In genomic region chr7:14001139-14001538, GRCh38 we compare ENCODE assay signal across 1 cellular context.
TF ChIP-seq lines count a peak whose summit lies in the region.

No MANE protein-coding gene starts in this region.

TF ChIP-seq in K562, 482 proteins besides CTCF, POLR2A, EP300 and RAD21 (continued from another document and continues in another):
- no peak for TF ChIP-seq CHD7 (IDR thresholded peaks at IDR 0.05; ENCODE audit: low read depth, low read length)
- no peak for TF ChIP-seq POU5F1 (IDR thresholded peaks at IDR 0.05; ENCODE audit: borderline replicate concordance, low read depth, low read length, partially characterized antibody)
- TF ChIP-seq SMARCA4 (IDR thresholded peaks at IDR 0.05), result no peak
- TF ChIP-seq ZNF263 (CRISPR knock-in tag; IDR thresholded peaks at IDR 0.05; ENCODE audit: borderline replicate concordance), result no peak
- no peak for TF ChIP-seq TRIM24 (IDR thresholded peaks at IDR 0.05)
- no peak for TF ChIP-seq IFI16 (CRISPR knock-in tag; IDR thresholded peaks at IDR 0.05)
- no peak for TF ChIP-seq MGA (IDR thresholded peaks at IDR 0.05)
- TF ChIP-seq HDAC2 (IDR thresholded peaks at IDR 0.05), result no peak
- no peak for TF ChIP-seq ZNF253 (CRISPR knock-in tag; conservative IDR thresholded peaks at IDR 0.05)
- no peak for TF ChIP-seq NR4A1 (CRISPR knock-in tag; IDR thresholded peaks at IDR 0.05)
- peak; percentile 98 for TF ChIP-seq NR4A1 (tag; IDR thresholded peaks at IDR 0.05)
- no peak for TF ChIP-seq KDM2B (CRISPR knock-in tag; IDR thresholded peaks at IDR 0.05)
- no peak for TF ChIP-seq ZNF3 (CRISPR knock-in tag; IDR thresholded peaks at IDR 0.05)
- no peak for TF ChIP-seq PHTF2 (CRISPR knock-in tag; IDR thresholded peaks at IDR 0.05)
- TF ChIP-seq SP2 (IDR thresholded peaks at IDR 0.05; ENCODE audit: extremely low read depth, low read depth, low read length, poor library complexity, severe bottlenecking), result no peak
- no peak for TF ChIP-seq ADNP (tag; IDR thresholded peaks at IDR 0.05)
- TF ChIP-seq ZNF436 (CRISPR knock-in tag; IDR thresholded peaks at IDR 0.05), result no peak
- TF ChIP-seq TFAM (CRISPR knock-in tag; conservative IDR thresholded peaks at IDR 0.05), result no peak
- no peak for TF ChIP-seq SREBF2 (CRISPR knock-in tag; IDR thresholded peaks at IDR 0.05)
- TF ChIP-seq CGGBP1 (CRISPR knock-in tag; IDR thresholded peaks at IDR 0.05), result no peak
- no peak for TF ChIP-seq ZNF75A (CRISPR knock-in tag; IDR thresholded peaks at IDR 0.05)
- no peak for TF ChIP-seq PREB (CRISPR knock-in tag; IDR thresholded peaks at IDR 0.05)
- TF ChIP-seq NRF1 (conservative IDR thresholded peaks at IDR 0.05 in 1 of 2, IDR thresholded peaks at IDR 0.05 in 1 of 2), result no peak
- no peak for TF ChIP-seq SRSF3 (IDR thresholded peaks at IDR 0.05; ENCODE audit: insufficient read depth, low read length)
- TF ChIP-seq KLF6 (CRISPR knock-in tag; IDR thresholded peaks at IDR 0.05; ENCODE audit: borderline replicate concordance), result peak; percentile 96
- TF ChIP-seq ZNF24 (IDR thresholded peaks at IDR 0.05), result no peak
- TF ChIP-seq ZNF384 (IDR thresholded peaks at IDR 0.05; ENCODE audit: low read depth, low read length), result no peak
- TF ChIP-seq GMEB1 (CRISPR knock-in tag; IDR thresholded peaks at IDR 0.05), result peak; percentile 67
- 0 out of 2 replicates have a peak, but pooled peaks have one; percentile 47 for TF ChIP-seq ZNF696 (CRISPR knock-in tag; conservative IDR thresholded peaks at IDR 0.05)
- no peak for TF ChIP-seq WHSC1 (IDR thresholded peaks at IDR 0.05; ENCODE audit: low read length)
- TF ChIP-seq ZNF197 (CRISPR knock-in tag; IDR thresholded peaks at IDR 0.05; ENCODE audit: low read depth), result peak; percentile 81; the same call in 1 of the 2 replicates
- no peak for TF ChIP-seq MYNN (IDR thresholded peaks at IDR 0.05)
- TF ChIP-seq MYNN (CRISPR knock-in tag; IDR thresholded peaks at IDR 0.05), result no peak
- no peak for TF ChIP-seq PCBP1 (IDR thresholded peaks at IDR 0.05; ENCODE audit: low read depth, low read length, poor library complexity, severe bottlenecking)
- TF ChIP-seq TAF1 (IDR thresholded peaks at IDR 0.05; ENCODE audit: control insufficient read depth, extremely low read depth, insufficient read depth, low read length, severe bottlenecking), result no peak
- TF ChIP-seq PURB (CRISPR knock-in tag; IDR thresholded peaks at IDR 0.05; ENCODE audit: low read depth), result no peak
- TF ChIP-seq GTF2A2 (tag; IDR thresholded peaks at IDR 0.05), result peak; percentile 93
